In the genomic region with DNA sequence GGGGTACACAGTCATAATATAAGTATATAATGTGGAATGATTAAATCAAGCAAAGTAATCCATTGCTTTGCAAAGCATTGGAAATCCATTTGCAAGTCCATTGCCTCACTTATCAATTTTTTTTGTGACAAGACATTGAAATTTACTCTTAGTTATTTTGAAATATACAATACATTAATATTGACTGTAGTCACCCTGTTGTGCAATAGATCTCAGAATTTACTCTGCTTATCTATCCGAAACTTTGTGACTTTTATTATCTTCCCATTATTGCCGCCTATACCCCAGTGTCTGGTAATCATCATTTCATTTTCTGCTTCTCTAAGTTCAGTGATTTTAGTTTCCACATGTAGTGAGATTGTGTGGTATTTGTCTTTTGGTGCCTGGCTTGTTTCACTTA, we compare ENCODE assay signal across 10 cellular contexts. TPM values are rescaled to one million over a fixed set of nuclear protein-coding genes. Genes with fewer than 3 reads are reported as not detected.
"Had no signal": no experiment of that assay in that cellular context is flagged by ENCODE, and none has a peak within 500 bp of the region (broad histone marks: within the 10 kb centered on the region; RNA-seq: fewer than 3 reads in every experiment).

No MANE protein-coding gene starts in this region.

- H3K4me1 ChIP-seq: HAP-1 had no signal

- ATAC-seq: HCT116 had no signal

- DNase-seq: GM23248, GOT3, H7, HFFc6, KBM-7 had no signal

- H3K27ac ChIP-seq: GM23248, KMS-11 had no signal

- H3K4me2 ChIP-seq: KMS-11 had no signal

- H3K9me3 ChIP-seq: HAP-1 had no signal

- H3K4me3 ChIP-seq: GM23248, HAP-1 had no signal

- FAIRE-seq: HTR-8/SVneo had no signal

- H2AFZ ChIP-seq: GM23248 had no signal

- H3K9ac ChIP-seq: GM23248, KMS-11 had no signal

- H3K36me3 ChIP-seq: HAP-1 had no signal

RNA-seq across cellular contexts. Expression of a gene that starts 5.7 kb away (rescaled TPM):
- total RNA-seq: GM23248, H4, HFFc6 had no signal
